2 cellular contexts compared by ENCODE assay signal in the genomic region with DNA sequence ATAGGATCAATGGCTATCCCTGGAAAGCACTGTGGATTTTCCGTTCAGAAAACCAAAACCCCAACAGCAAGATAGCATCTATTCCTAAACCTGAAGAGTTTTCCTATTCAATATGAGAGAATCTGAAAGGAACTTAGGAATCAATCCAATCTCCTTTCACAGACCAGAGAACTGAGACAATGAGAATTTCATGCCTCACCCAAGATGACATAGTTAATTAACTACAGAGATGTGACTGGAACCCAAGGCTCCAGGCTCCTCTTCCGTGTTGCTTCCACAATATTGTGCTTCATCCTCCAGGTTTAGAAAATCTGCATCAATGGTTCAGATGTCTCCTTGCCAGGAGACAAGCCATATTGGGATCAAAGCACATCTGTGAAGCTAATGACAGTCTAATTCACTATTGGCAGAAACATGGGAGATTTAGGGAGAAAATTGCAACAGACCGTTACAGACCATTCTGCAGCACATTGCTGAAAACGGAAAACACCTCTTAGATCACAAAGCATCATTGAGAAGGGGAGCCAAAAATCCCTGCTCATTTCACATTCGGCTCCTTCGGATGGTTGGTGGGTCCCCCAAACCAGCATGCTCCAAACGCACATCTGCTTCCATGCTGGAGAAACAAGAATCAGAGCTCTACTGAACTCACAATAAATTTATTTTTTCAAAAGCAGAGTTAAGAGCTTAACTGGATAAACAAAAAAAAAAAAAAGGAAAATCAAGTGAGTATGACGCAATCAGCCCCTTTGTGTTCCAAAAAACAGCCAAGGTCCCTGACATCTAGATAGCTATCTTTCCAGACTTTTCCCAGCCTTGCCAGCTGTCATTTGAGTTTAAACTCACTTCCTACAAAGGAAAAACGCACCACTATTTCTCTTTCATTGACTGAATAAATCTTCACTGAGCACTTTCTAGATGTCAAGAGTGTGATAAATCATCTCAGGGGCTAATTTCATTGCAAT.
TF ChIP-seq lines count a peak whose summit lies in the region.

No MANE protein-coding gene starts in this region.

TF ChIP-seq in IMR-90, 13 proteins besides CTCF, POLR2A, EP300 and RAD21:
- no peak for TF ChIP-seq MAZ (IDR thresholded peaks at IDR 0.05; ENCODE audit: borderline replicate concordance, low read depth, low read length)
- TF ChIP-seq CHD1 (IDR thresholded peaks at IDR 0.05; ENCODE audit: low read depth, low read length), result no peak
- TF ChIP-seq SMC3 (IDR thresholded peaks at IDR 0.05; ENCODE audit: low read depth, low read length), result no peak
- TF ChIP-seq MAFK (IDR thresholded peaks at IDR 0.05; ENCODE audit: low read depth, low read length), result no peak
- TF ChIP-seq CEBPB (IDR thresholded peaks at IDR 0.05; ENCODE audit: low read depth, low read length), result peak; percentile 88
- TF ChIP-seq RCOR1 (IDR thresholded peaks at IDR 0.05; ENCODE audit: insufficient replicate concordance, low read length), result no peak
TF ChIP-seq in IMR-90: peak in this region for 1.

TF ChIP-seq in H1, 55 proteins besides CTCF, POLR2A, EP300 and RAD21:
- TF ChIP-seq CEBPB (IDR thresholded peaks at IDR 0.05; ENCODE audit: low read depth, low read length) (peak; percentile 94), BRCA1 (IDR thresholded peaks at IDR 0.05; ENCODE audit: low read depth, low read length) (no peak)
